In genomic region chr22:44594951-44595350, GRCh38 we compare ENCODE assay signal across 19 cellular contexts.
DNase-seq lines count a peak whose midpoint lies in the region; ATAC-seq and TF ChIP-seq lines count a peak whose summit lies in the region.
"Had no signal": no experiment of that assay in that cellular context is flagged by ENCODE, and none has a peak within 500 bp of the region (broad histone marks: within the 10 kb centered on the region; RNA-seq: fewer than 3 reads in every experiment).

No MANE protein-coding gene starts in this region.

- no peak overlapping the region for H2BK5ac ChIP-seq in IMR-90 (ENCODE audit: low read depth, low read length, poor library complexity, severe bottlenecking)

- H3K4me3 ChIP-seq in IMR-90 (ENCODE audit: insufficient read depth, low read depth, low read length) (no peak overlapping the region), OCI-LY7 (ENCODE audit: low read depth, low read length, poor library complexity, severe bottlenecking) (no peak overlapping the region)
- H3K4me3 ChIP-seq: PC-9 had no signal

- peaks cover 27% of the 10 kb centered on the region for H3K4me1 Mint-ChIP-seq in type B pancreatic cell (ENCODE audit: unreplicated experiment)

- POLR2A ChIA-PET in IMR-90 (lab: Charles Lee; ENCODE audit: unreplicated experiment) = no interaction called here
- POLR2A ChIA-PET in OCI-LY7 (lab: Charles Lee) = interaction anchor here (0.7 kb wide), 1 partner anchor 79 kb away, joined by 4 read pairs; no protein-coding TSS in a partner anchor

- BruUV-seq in IMR-90 (replicated peaks; lab: Mats Ljungman, UMichigan) (no TSS peak), OCI-LY7 (replicated peaks; lab: Mats Ljungman, UMichigan) (no TSS peak)

- H2BK20ac ChIP-seq in IMR-90 (ENCODE audit: low read depth, low read length) = no peak overlapping the region

- intact Hi-C loops in IMR-90 (cut with micrococcal nuclease) (no loop called here), OCI-LY7 (cut with micrococcal nuclease; ENCODE audit: unreplicated experiment) (no loop called here)

- DNase-seq in IMR-90 = peak; percentile 8
- DNase-seq in ecto neural progenitor cell (ENCODE audit: low spot score) = peak; percentile 77
- DNase-seq in myocyte (ENCODE audit: low read depth) = peak; percentile 53
- DNase-seq in type B pancreatic cell (ENCODE audit: extremely low spot score, unreplicated experiment) = no peak
- DNase-seq in OCI-LY7 (ENCODE audit: low spot score) = no peak
- DNase-seq: ACHN, DMS79 treated with DMSO at 0.1 percent for 48 hours, Karpas-422, NCI-H1048, NCI-H1436 treated with DMSO at 0.1 percent for 48 hours, NCI-H2029, NCI-H345, NCI-H524 treated with DMSO at 0.1 percent for 48 hours, PC-9 had no signal

- H3K4me3 Mint-ChIP-seq in type B pancreatic cell = peak overlapping the region; percentile 16

- no peaks in the 10 kb centered on the region for H3K9me2 ChIP-seq in OCI-LY7 (ENCODE audit: insufficient read depth, low read length)

- TF ChIP-seq RAD21 in IMR-90 (IDR thresholded peaks at IDR 0.05; ENCODE audit: low read length) = no peak

- no peak overlapping the region for H4K5ac ChIP-seq in IMR-90 (ENCODE audit: low read depth, low read length)

- TF ChIP-seq POLR2A in IMR-90 (IDR thresholded peaks at IDR 0.05; ENCODE audit: low read depth, low read length) (no peak), GM18505 (IDR thresholded peaks at IDR 0.05; ENCODE audit: borderline replicate concordance, extremely low read depth, insufficient read depth, insufficient read length) (no peak)

- H2BK15ac ChIP-seq in IMR-90 (ENCODE audit: low read depth, low read length) = no peak overlapping the region

- no peak overlapping the region for H3K18ac ChIP-seq in IMR-90 (ENCODE audit: low read depth, low read length)

- H2BK120ac ChIP-seq in IMR-90 (ENCODE audit: low read depth, low read length) = no peak overlapping the region

- H3K4ac ChIP-seq in IMR-90 (ENCODE audit: low read depth, low read length) = no peak overlapping the region

- H3K36me3 ChIP-seq in IMR-90 (ENCODE audit: control insufficient read depth, insufficient read depth, low read length) = no peaks in the 10 kb centered on the region
- no peaks in the 10 kb centered on the region for H3K36me3 ChIP-seq in OCI-LY7 (ENCODE audit: insufficient read depth, low read length)

- in situ Hi-C loops in IMR-90 (cut with MboI; ENCODE audit: low sequenced_read_pairs) = no loop called here

- no peak overlapping the region for H3K23ac ChIP-seq in IMR-90 (ENCODE audit: low read depth, low read length)

- peak overlapping the region; percentile 63 for H2AFZ ChIP-seq in IMR-90 (replicated peaks; ENCODE audit: low read length, poor library complexity)
- no peak overlapping the region for H2AFZ ChIP-seq in OCI-LY7 (ENCODE audit: low read length)
- H2AFZ ChIP-seq: PC-9 had no signal

- H3K56ac ChIP-seq in IMR-90 (ENCODE audit: extremely low read depth, insufficient read depth, low read length) = no peak overlapping the region

- no peaks in the 10 kb centered on the region for H3K79me1 ChIP-seq in IMR-90 (ENCODE audit: low read depth in 1 of 2, low read length in 2 of 2)

- H3K4me2 ChIP-seq in IMR-90 (ENCODE audit: low read depth, low read length) (no peak overlapping the region), OCI-LY7 (ENCODE audit: low read length) (no peak overlapping the region)
- H3K4me2 ChIP-seq: PC-9 had no signal

- peaks cover 17% of the 10 kb centered on the region for H3K27me3 Mint-ChIP-seq in type B pancreatic cell

- no peak overlapping the region for H3K14ac ChIP-seq in IMR-90 (replicated peaks; ENCODE audit: low read depth, low read length)

- H3K27ac ChIP-seq in IMR-90 (ENCODE audit: insufficient read depth, low read length) (no peak overlapping the region), OCI-LY7 (ENCODE audit: low read depth, low read length, poor library complexity, severe bottlenecking) (no peak overlapping the region)
- H3K27ac ChIP-seq: PC-9, RWPE1 had no signal

- no peaks in the 10 kb centered on the region for H3K9me1 ChIP-seq in IMR-90 (ENCODE audit: insufficient read depth, low read length)

- dilution Hi-C loops in IMR-90 (cut with HindIII; ENCODE audit: low sequenced_read_pairs, unreplicated experiment) = no loop called here

- H4K91ac ChIP-seq in IMR-90 (ENCODE audit: insufficient read depth, low read depth, low read length) = no peak overlapping the region

- H2AK9ac ChIP-seq in IMR-90 (replicated peaks; ENCODE audit: low read depth, low read length, poor library complexity) = no peak overlapping the region

- no peaks in the 10 kb centered on the region for H4K20me1 ChIP-seq in IMR-90 (ENCODE audit: insufficient read depth, low read length)
- no peaks in the 10 kb centered on the region for H4K20me1 ChIP-seq in OCI-LY7 (ENCODE audit: insufficient read depth, low read length)

- no peak for ATAC-seq in IMR-90 (ENCODE audit: low read depth)
- no peak for ATAC-seq in GM21786 (IDR thresholded peaks at IDR 0.05; ENCODE audit: unreplicated experiment)
- no peak for ATAC-seq in GM18505 (IDR thresholded peaks at IDR 0.05; ENCODE audit: unreplicated experiment)
- ATAC-seq: HCT116 had no signal

- TF ChIP-seq CTCF in IMR-90 (conservative IDR thresholded peaks at IDR 0.05; ENCODE audit: low read depth, low read length) = no peak
- TF ChIP-seq CTCF in type B pancreatic cell (conservative IDR thresholded peaks at IDR 0.05) = no peak
- TF ChIP-seq CTCF in OCI-LY7 (conservative IDR thresholded peaks at IDR 0.05; ENCODE audit: low read length) = no peak

- H3K9me3 ChIP-seq in IMR-90 (ENCODE audit: control insufficient read depth, insufficient read depth, low read length) = no peaks in the 10 kb centered on the region
- no peaks in the 10 kb centered on the region for H3K9me3 ChIP-seq in OCI-LY7 (ENCODE audit: low read length)

- H2AK5ac ChIP-seq in IMR-90 (ENCODE audit: low read depth, low read length) = no peak overlapping the region

- H3K36me3 Mint-ChIP-seq in type B pancreatic cell = no peaks in the 10 kb centered on the region
- H3K36me3 Mint-ChIP-seq: IgD-negative memory B cell had no signal

- WGBS in IMR-90 (ENCODE audit: extremely low coverage in 2 of 2, insufficient read length in 1 of 2), 2 experiments = 39% methylated on average over 6 of the region's 11 CpGs; no CpG with 5 or more reads in 1 of the 2 experiments

- H3K4me1 ChIP-seq in IMR-90 (ENCODE audit: control insufficient read depth, insufficient read depth, low read length) (peaks cover 1% of the 10 kb centered on the region; the same call in 1 of the 2 replicates), OCI-LY7 (ENCODE audit: insufficient read depth, low read length, poor library complexity, severe bottlenecking) (no peaks in the 10 kb centered on the region)

- no peaks in the 10 kb centered on the region for H3K9me3 Mint-ChIP-seq in type B pancreatic cell

- CTCF ChIA-PET in IMR-90 (lab: Yijun Ruan, JAX) (no interaction called here), OCI-LY7 (lab: Charles Lee; ENCODE audit: unreplicated experiment) (no interaction called here)

- H3K27ac Mint-ChIP-seq in type B pancreatic cell = peak overlapping the region; percentile 56
- H3K27ac Mint-ChIP-seq: IgD-negative memory B cell had no signal

- peaks cover 4% of the 10 kb centered on the region; the same call in 1 of the 2 replicates for H3K27me3 ChIP-seq in IMR-90 (ENCODE audit: control insufficient read depth, insufficient read depth, low read length)

- H3K9ac ChIP-seq in IMR-90 (ENCODE audit: low read depth, low read length) = no peak overlapping the region

- H3K79me2 ChIP-seq in OCI-LY7 (ENCODE audit: insufficient read depth, low read depth, low read length) = no peaks in the 10 kb centered on the region

- no peak overlapping the region for H4K8ac ChIP-seq in IMR-90 (ENCODE audit: low read depth in 2 of 2, low read length in 2 of 2)

TF ChIP-seq in IMR-90, 13 proteins besides CTCF, POLR2A, EP300 and RAD21:
- TF ChIP-seq SMC3 (IDR thresholded peaks at IDR 0.05; ENCODE audit: low read depth, low read length) (no peak), FOS (IDR thresholded peaks at IDR 0.05; ENCODE audit: low read depth, low read length) (no peak), MXI1 (IDR thresholded peaks at IDR 0.05; ENCODE audit: borderline replicate concordance, low read depth, low read length) (no peak), BHLHE40 (IDR thresholded peaks at IDR 0.05; ENCODE audit: low read depth, low read length) (no peak)

Comparison
In these comparisons a context has a peak if more than half of its experiments do, and no peak if none do; other contexts are left out.
1. DNase-seq: peak in IMR-90 (single experiment), ecto neural progenitor cell (single experiment) and myocyte (single experiment); none in type B pancreatic cell (single experiment) and OCI-LY7 (single experiment).